1 cellular context compared by ENCODE assay signal in the genomic region with DNA sequence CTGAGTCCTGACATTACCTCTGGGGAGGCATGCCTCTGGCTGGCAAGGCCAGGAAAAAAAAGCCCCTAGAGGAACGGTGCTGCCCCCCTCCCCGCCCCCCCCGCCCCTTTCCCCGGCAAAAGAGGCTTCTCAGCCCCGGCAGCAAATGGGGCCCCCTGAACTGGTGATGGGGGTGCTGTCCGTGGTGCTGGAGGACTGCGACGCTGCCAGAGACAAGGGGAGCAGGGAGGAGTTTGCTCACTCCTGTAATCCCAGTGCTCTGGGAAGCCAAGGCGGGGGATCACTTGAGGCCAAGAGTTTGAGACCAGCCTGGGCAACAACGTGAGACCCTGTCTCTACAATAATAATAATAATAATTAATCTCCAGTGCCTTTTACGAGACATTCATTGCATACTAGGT.
TF ChIP-seq lines count a peak whose summit lies in the region.

No MANE protein-coding gene starts in this region.

TF ChIP-seq in HepG2, 621 proteins besides CTCF, POLR2A, EP300 and RAD21 (continued from another document and continues in another):
- TF ChIP-seq AKNA (CRISPR knock-in tag; IDR thresholded peaks at IDR 0.05; ENCODE audit: borderline replicate concordance) (no peak), ZNF251 (CRISPR knock-in tag; IDR thresholded peaks at IDR 0.05) (no peak), NFYB (CRISPR knock-in tag; IDR thresholded peaks at IDR 0.05) (no peak), GABPB1 (CRISPR knock-in tag; IDR thresholded peaks at IDR 0.05) (no peak), RAD51 (IDR thresholded peaks at IDR 0.05; ENCODE audit: borderline replicate concordance) (no peak), PBX2 (CRISPR knock-in tag; IDR thresholded peaks at IDR 0.05) (no peak), CBX2 (IDR thresholded peaks at IDR 0.05; ENCODE audit: low read depth, low read length) (no peak), CBX2 (CRISPR knock-in tag; IDR thresholded peaks at IDR 0.05; ENCODE audit: low read depth) (no peak), ZNF687 (CRISPR knock-in tag; IDR thresholded peaks at IDR 0.05) (no peak), BCLAF1 (IDR thresholded peaks at IDR 0.05) (no peak), KLF16 (CRISPR knock-in tag; IDR thresholded peaks at IDR 0.05) (peak in 1 of 2 experiments; percentile 81; a peak in 2 of 4 replicates), NPAS2 (CRISPR knock-in tag; IDR thresholded peaks at IDR 0.05; ENCODE audit: borderline replicate concordance) (no peak), ZNF333 (CRISPR knock-in tag; IDR thresholded peaks at IDR 0.05; ENCODE audit: borderline replicate concordance) (no peak), ZNF558 (CRISPR knock-in tag; IDR thresholded peaks at IDR 0.05; ENCODE audit: borderline replicate concordance) (no peak), ZNF460 (CRISPR knock-in tag; IDR thresholded peaks at IDR 0.05; ENCODE audit: borderline replicate concordance) (no peak), RFX5 (IDR thresholded peaks at IDR 0.05; ENCODE audit: low read depth, low read length) (no peak), ZNF335 (CRISPR knock-in tag; IDR thresholded peaks at IDR 0.05) (no peak), ZMYM4 (CRISPR knock-in tag; IDR thresholded peaks at IDR 0.05) (no peak), ZFP90 (CRISPR knock-in tag; IDR thresholded peaks at IDR 0.05; ENCODE audit: borderline replicate concordance) (no peak), EED (CRISPR knock-in tag; IDR thresholded peaks at IDR 0.05) (no peak), ZNF441 (CRISPR knock-in tag; IDR thresholded peaks at IDR 0.05; ENCODE audit: borderline replicate concordance) (peak; percentile 78; the same call in 1 of the 2 replicates), ZNF10 (CRISPR knock-in tag; IDR thresholded peaks at IDR 0.05; ENCODE audit: borderline replicate concordance, low read depth) (no peak), ZNF75D (CRISPR knock-in tag; IDR thresholded peaks at IDR 0.05; ENCODE audit: borderline replicate concordance) (no peak)
- TF ChIP-seq, protein P1, sequence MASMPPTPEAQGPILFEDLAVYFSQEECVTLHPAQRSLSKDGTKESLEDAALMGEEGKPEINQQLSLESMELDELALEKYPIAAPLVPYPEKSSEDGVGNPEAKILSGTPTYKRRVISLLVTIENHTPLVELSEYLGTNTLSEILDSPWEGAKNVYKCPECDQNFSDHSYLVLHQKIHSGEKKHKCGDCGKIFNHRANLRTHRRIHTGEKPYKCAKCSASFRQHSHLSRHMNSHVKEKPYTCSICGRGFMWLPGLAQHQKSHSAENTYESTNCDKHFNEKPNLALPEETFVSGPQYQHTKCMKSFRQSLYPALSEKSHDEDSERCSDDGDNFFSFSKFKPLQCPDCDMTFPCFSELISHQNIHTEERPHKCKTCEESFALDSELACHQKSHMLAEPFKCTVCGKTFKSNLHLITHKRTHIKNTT (CRISPR knock-in tag; IDR thresholded peaks at IDR 0.05): no peak
- TF ChIP-seq, protein P2, sequence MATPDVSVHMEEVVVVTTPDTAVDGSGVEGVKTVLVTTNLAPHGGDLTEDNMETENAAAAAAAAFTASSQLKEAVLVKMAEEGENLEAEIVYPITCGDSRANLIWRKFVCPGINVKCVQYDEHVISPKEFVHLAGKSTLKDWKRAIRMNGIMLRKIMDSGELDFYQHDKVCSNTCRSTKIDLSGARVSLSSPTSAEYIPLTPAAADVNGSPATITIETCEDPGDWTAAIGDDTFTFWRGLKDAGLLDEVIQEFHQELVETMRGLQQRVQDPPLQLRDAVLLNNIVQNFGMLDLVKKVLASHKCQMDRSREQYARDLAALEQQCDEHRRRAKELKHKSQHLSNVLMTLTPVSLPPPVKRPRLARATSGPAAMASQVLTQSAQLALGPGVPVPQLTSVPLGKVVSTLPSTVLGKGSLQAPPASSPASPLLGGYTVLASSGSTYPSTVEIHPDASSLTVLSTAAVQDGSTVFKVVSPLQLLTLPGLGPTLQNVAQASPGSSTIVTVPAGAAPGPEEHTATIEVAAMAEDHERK (CRISPR knock-in tag; IDR thresholded peaks at IDR 0.05; ENCODE audit: low read depth): no peak
- TF ChIP-seq, protein P3, sequence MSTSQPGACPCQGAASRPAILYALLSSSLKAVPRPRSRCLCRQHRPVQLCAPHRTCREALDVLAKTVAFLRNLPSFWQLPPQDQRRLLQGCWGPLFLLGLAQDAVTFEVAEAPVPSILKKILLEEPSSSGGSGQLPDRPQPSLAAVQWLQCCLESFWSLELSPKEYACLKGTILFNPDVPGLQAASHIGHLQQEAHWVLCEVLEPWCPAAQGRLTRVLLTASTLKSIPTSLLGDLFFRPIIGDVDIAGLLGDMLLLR (CRISPR knock-in tag; IDR thresholded peaks at IDR 0.05): no peak
- TF ChIP-seq, protein P4, sequence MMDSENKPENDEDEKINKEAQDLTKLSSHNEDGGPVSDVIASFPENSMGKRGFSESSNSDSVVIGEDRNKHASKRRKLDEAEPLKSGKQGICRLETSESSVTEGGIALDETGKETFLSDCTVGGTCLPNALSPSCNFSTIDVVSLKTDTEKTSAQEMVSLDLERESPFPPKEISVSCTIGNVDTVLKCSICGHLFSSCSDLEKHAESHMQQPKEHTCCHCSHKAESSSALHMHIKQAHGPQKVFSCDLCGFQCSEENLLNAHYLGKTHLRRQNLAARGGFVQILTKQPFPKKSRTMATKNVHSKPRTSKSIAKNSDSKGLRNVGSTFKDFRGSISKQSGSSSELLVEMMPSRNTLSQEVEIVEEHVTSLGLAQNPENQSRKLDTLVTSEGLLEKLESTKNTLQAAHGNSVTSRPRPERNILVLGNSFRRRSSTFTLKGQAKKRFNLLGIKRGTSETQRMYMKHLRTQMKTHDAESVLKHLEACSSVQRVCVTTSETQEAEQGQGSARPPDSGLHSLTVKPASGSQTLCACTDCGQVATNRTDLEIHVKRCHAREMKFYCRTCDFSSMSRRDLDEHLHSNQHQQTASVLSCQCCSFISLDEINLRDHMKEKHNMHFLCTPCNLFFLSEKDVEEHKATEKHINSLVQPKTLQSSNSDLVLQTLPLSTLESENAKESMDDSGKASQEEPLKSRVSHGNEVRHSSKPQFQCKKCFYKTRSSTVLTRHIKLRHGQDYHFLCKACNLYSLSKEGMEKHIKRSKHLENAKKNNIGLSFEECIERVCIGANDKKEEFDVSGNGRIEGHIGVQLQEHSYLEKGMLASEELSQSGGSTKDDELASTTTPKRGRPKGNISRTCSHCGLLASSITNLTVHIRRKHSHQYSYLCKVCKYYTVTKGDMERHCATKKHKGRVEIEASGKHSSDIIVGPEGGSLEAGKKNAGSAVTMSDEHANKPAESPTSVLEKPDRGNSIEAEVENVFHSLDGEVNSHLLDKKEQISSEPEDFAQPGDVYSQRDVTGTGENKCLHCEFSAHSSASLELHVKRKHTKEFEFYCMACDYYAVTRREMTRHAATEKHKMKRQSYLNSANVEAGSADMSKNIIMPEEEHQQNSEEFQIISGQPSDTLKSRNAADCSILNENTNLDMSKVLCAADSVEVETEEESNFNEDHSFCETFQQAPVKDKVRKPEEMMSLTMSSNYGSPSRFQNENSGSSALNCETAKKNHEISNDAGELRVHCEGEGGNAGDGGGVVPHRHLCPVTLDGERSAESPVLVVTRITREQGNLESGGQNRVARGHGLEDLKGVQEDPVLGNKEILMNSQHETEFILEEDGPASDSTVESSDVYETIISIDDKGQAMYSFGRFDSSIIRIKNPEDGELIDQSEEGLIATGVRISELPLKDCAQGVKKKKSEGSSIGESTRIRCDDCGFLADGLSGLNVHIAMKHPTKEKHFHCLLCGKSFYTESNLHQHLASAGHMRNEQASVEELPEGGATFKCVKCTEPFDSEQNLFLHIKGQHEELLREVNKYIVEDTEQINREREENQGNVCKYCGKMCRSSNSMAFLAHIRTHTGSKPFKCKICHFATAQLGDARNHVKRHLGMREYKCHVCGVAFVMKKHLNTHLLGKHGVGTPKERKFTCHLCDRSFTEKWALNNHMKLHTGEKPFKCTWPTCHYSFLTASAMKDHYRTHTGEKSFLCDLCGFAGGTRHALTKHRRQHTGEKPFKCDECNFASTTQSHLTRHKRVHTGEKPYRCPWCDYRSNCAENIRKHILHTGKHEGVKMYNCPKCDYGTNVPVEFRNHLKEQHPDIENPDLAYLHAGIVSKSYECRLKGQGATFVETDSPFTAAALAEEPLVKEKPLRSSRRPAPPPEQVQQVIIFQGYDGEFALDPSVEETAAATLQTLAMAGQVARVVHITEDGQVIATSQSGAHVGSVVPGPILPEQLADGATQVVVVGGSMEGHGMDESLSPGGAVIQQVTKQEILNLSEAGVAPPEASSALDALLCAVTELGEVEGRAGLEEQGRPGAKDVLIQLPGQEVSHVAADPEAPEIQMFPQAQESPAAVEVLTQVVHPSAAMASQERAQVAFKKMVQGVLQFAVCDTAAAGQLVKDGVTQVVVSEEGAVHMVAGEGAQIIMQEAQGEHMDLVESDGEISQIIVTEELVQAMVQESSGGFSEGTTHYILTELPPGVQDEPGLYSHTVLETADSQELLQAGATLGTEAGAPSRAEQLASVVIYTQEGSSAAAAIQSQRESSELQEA (CRISPR knock-in tag; IDR thresholded peaks at IDR 0.05; ENCODE audit: not compliant biosample characterization): no peak
